Comparison of ENCODE assay signal across 25 cellular contexts in the genomic region with DNA sequence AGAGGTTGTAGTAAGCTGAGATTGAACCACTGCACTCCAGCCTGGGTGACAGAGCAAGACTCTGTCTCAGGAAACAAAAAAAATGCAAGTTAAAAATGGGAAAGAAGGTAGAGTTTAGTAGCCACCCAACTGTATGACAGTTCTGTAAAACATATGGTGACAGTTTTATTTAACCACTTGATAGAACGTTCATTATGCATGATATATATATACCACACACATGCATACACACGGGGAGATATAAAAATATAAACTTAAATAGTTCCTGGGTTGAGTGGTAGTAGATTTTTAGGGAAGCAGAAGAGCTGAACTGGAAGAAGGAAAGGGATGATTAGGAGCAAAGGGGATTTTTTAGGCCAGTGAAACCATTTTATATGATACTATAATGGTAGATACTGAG.
"Had no signal": no experiment of that assay in that cellular context is flagged by ENCODE, and none has a peak within 500 bp of the region (broad histone marks: within the 10 kb centered on the region; RNA-seq: fewer than 3 reads in every experiment).

No MANE protein-coding gene starts in this region.

- H3K27me3 Mint-ChIP-seq: activated CD4-positive, alpha-beta memory T cell treated with anti-CD3 and anti-CD28 coated beads, Interleukin-2, amount 10 ng/mL, durations not matched to agents 7 days and 5 days; activated CD4-positive, alpha-beta T cell treated with anti-CD3 and anti-CD28 coated beads for 36 hours; activated naive CD8-positive, alpha-beta T cell treated with anti-CD3 and anti-CD28 coated beads, Interleukin-2, amount 10 ng/mL, durations not matched to agents 7 days and 5 days; T-cell had no signal

- DNase-seq: activated CD4-positive, alpha-beta memory T cell treated with anti-CD3 and anti-CD28 coated beads, Interleukin-2, amount 10 ng/mL, durations not matched to agents 7 days and 5 days; activated CD4-positive, alpha-beta T cell treated with anti-CD3 and anti-CD28 coated beads for 36 hours; activated CD4-positive, alpha-beta T cell treated with anti-CD3 and anti-CD28 coated beads, Interleukin-2, amount 50 U/mL, for 1 hour; activated naive CD4-positive, alpha-beta T cell treated with anti-CD3 and anti-CD28 coated beads, Interleukin-2, amount 50 U/mL, for 16 hours; activated naive CD8-positive, alpha-beta T cell treated with anti-CD3 and anti-CD28 coated beads, Interleukin-2, amount 10 ng/mL, durations not matched to agents 7 days and 5 days; activated T-cell treated with anti-CD3 and anti-CD28 coated beads for 4 hours; adrenal gland; anterior cingulate cortex; central memory CD4-positive, alpha-beta T cell; Kasumi-1; NCI-H1048; NCI-H1417; NCI-H1694; NCI-H2029 treated with DMSO at 0.1 percent for 48 hours; NCI-H345; NCI-H510A; NCI-H526 treated with DMSO at 0.1 percent for 48 hours; NK-92 treated with Interleukin-12 subunit alpha and Interleukin-12 subunit beta, amount 100 ng/mL, for 24 hours; RPMI8226; T-cell; WERI-Rb-1 had no signal

- H3K9me3 Mint-ChIP-seq: activated CD4-positive, alpha-beta memory T cell treated with anti-CD3 and anti-CD28 coated beads, Interleukin-2, amount 10 ng/mL, durations not matched to agents 7 days and 5 days; T-cell had no signal

- H3K27ac ChIP-seq: adrenal gland, breast epithelium, WERI-Rb-1 had no signal

- H3K36me3 ChIP-seq: breast epithelium had no signal

- H3K4me1 ChIP-seq: breast epithelium had no signal

- H3K27ac Mint-ChIP-seq: activated CD4-positive, alpha-beta memory T cell treated with anti-CD3 and anti-CD28 coated beads, Interleukin-2, amount 10 ng/mL, durations not matched to agents 7 days and 5 days; activated CD4-positive, alpha-beta T cell treated with anti-CD3 and anti-CD28 coated beads for 36 hours; activated naive CD8-positive, alpha-beta T cell treated with anti-CD3 and anti-CD28 coated beads, Interleukin-2, amount 10 ng/mL, durations not matched to agents 7 days and 5 days; T-cell had no signal

- H3K27me3 ChIP-seq: adrenal gland, breast epithelium had no signal

- H3K4me3 Mint-ChIP-seq: activated CD4-positive, alpha-beta memory T cell treated with anti-CD3 and anti-CD28 coated beads, Interleukin-2, amount 10 ng/mL, durations not matched to agents 7 days and 5 days; activated CD4-positive, alpha-beta T cell treated with anti-CD3 and anti-CD28 coated beads for 36 hours; activated naive CD8-positive, alpha-beta T cell treated with anti-CD3 and anti-CD28 coated beads, Interleukin-2, amount 10 ng/mL, durations not matched to agents 7 days and 5 days; T-cell had no signal

- ATAC-seq: activated CD4-positive, alpha-beta T cell treated with anti-CD3 and anti-CD28 coated beads for 36 hours; Panc1; Right ventricle myocardium inferior; T-cell had no signal

- H3K9me3 ChIP-seq: adrenal gland, breast epithelium had no signal

- H3K4me3 ChIP-seq: adrenal gland, breast epithelium, SK-N-MC had no signal
